14 cellular contexts compared by ENCODE assay signal in the genomic region with DNA sequence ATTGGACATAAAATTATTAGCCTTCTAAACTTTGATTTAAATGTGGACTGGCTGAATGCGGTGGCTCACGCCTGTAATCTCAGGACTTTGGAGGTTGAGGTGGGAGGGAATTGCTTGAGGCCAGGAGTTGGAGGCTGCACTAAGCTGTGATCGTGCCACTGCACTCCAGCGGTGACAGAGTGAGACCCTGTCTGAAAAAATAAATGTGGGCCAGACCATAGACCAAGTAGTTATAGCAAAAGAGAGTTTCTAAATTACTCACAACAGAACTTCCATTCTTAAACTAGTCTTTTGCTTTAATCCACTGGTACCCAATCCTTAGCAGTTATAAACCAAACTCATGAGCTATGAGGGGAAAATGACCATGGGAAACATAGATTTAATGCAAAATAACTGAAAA. TPM values are rescaled to one million over a fixed set of nuclear protein-coding genes. Genes with fewer than 3 reads are reported as not detected.
DNase-seq lines count a peak whose midpoint lies in the region; ATAC-seq and TF ChIP-seq lines count a peak whose summit lies in the region.
"Had no signal": no experiment of that assay in that cellular context is flagged by ENCODE, and none has a peak within 500 bp of the region (broad histone marks: within the 10 kb centered on the region; RNA-seq: fewer than 3 reads in every experiment).

No MANE protein-coding gene starts in this region.

- no peaks in the 10 kb centered on the region for H3K9me3 Mint-ChIP-seq in activated CD4-positive, alpha-beta memory T cell treated with anti-CD3 and anti-CD28 coated beads, Interleukin-2, amount 10 ng/mL, durations not matched to agents 7 days and 5 days
- no peaks in the 10 kb centered on the region for H3K9me3 Mint-ChIP-seq in mesothelial cell of epicardium
- H3K9me3 Mint-ChIP-seq: brain had no signal

- TF ChIP-seq CTCF in foreskin fibroblast (IDR thresholded peaks at IDR 0.05; ENCODE audit: low read depth, low read length) (no peak), mesothelial cell of epicardium (IDR thresholded peaks at IDR 0.05; ENCODE audit: unreplicated experiment) (no peak)

- POLR2A ChIA-PET in activated CD4-positive, alpha-beta memory T cell treated with anti-CD3 and anti-CD28 coated beads, Interleukin-2, amount 10 ng/mL, durations not matched to agents 7 days and 5 days (lab: Charles Lee), result interaction anchor here (0.7 to 1.5 kb wide), 4 partner anchors 54 to 147 kb away, joined by 3 to 5 read pairs (median 4); no protein-coding TSS in a partner anchor

- peaks cover 52% of the 10 kb centered on the region for H3K4me1 Mint-ChIP-seq in activated CD4-positive, alpha-beta memory T cell treated with anti-CD3 and anti-CD28 coated beads, Interleukin-2, amount 10 ng/mL, durations not matched to agents 7 days and 5 days
- H3K4me1 Mint-ChIP-seq in mesothelial cell of epicardium, result peaks cover 11% of the 10 kb centered on the region

- H3K4me3 Mint-ChIP-seq in activated CD4-positive, alpha-beta memory T cell treated with anti-CD3 and anti-CD28 coated beads, Interleukin-2, amount 10 ng/mL, durations not matched to agents 7 days and 5 days, result no peak overlapping the region
- no peak overlapping the region for H3K4me3 Mint-ChIP-seq in mesothelial cell of epicardium
- H3K4me3 Mint-ChIP-seq: brain had no signal

- H3K27me3 Mint-ChIP-seq in activated CD4-positive, alpha-beta memory T cell treated with anti-CD3 and anti-CD28 coated beads, Interleukin-2, amount 10 ng/mL, durations not matched to agents 7 days and 5 days, result no peaks in the 10 kb centered on the region
- no peaks in the 10 kb centered on the region for H3K27me3 Mint-ChIP-seq in mesothelial cell of epicardium (ENCODE audit: low read depth)
- H3K27me3 Mint-ChIP-seq: brain had no signal

- intact Hi-C loops in Right ventricle myocardium superior (cut with DNase I), result no loop called here

- H3K36me3 Mint-ChIP-seq in activated CD4-positive, alpha-beta memory T cell treated with anti-CD3 and anti-CD28 coated beads, Interleukin-2, amount 10 ng/mL, durations not matched to agents 7 days and 5 days (ENCODE audit: low read depth), result peaks cover 36% of the 10 kb centered on the region
- no peaks in the 10 kb centered on the region for H3K36me3 Mint-ChIP-seq in mesothelial cell of epicardium

- peak overlapping the region; percentile 57 for H3K27ac Mint-ChIP-seq in activated CD4-positive, alpha-beta memory T cell treated with anti-CD3 and anti-CD28 coated beads, Interleukin-2, amount 10 ng/mL, durations not matched to agents 7 days and 5 days
- H3K27ac Mint-ChIP-seq in mesothelial cell of epicardium, result no peak overlapping the region
- H3K27ac Mint-ChIP-seq: brain had no signal

- ATAC-seq in HG02623 (IDR thresholded peaks at IDR 0.05; ENCODE audit: unreplicated experiment) (peak; percentile 63), Right ventricle myocardium superior (ENCODE audit: poor library complexity) (no peak)

- no peak overlapping the region for H3K4me3 ChIP-seq in foreskin fibroblast (ENCODE audit: low read depth in 1 of 2, low read length in 2 of 2)
- H3K4me3 ChIP-seq: left lung had no signal

- CTCF ChIA-PET in activated CD4-positive, alpha-beta memory T cell treated with anti-CD3 and anti-CD28 coated beads, Interleukin-2, amount 10 ng/mL, durations not matched to agents 7 days and 5 days (lab: Charles Lee), result interaction anchor here (0.6 to 0.9 kb wide), 2 partner anchors 147 to 191 kb away, joined by 3 to 6 read pairs; no protein-coding TSS in a partner anchor

- peak; percentile 29 for DNase-seq in stimulated activated CD4-positive, alpha-beta T cell treated with anti-CD3 and anti-CD28 coated beads, Interleukin-15, amount 100 ng/mL, for 24 hours
- DNase-seq in stimulated activated CD4-positive, alpha-beta T cell treated with anti-CD3 and anti-CD28 coated beads, Interleukin-4, amount 100 ng/mL, for 1 hour, result no peak
- DNase-seq in activated CD4-positive, alpha-beta memory T cell treated with anti-CD3 and anti-CD28 coated beads, Interleukin-2, amount 10 ng/mL, durations not matched to agents 7 days and 5 days, result no peak
- DNase-seq in Right ventricle myocardium superior (no peak), foreskin fibroblast (no peak), NCI-H1105 (lab: John Stamatoyannopoulos, UW) (no peak), mesothelial cell of epicardium (ENCODE audit: low spot score in 2 of 2, unreplicated experiment in 2 of 2) (no peak)
- DNase-seq: activated CD8-positive, alpha-beta memory T cell treated with anti-CD3 and anti-CD28 coated beads, Interleukin-2, amount 50 U/mL, for 48 hours; glutamatergic neuron; left lung; NCI-H510A; small intestine had no signal

RNA-seq across cellular contexts. Expression of a gene that starts 35.2 kb away (rescaled TPM):
- total RNA-seq in activated CD4-positive, alpha-beta memory T cell treated with anti-CD3 and anti-CD28 coated beads, Interleukin-2, amount 10 ng/mL, durations not matched to agents 7 days and 5 days, result 100 to 1,000 TPM; 219 to 221 TPM
- total RNA-seq in Right ventricle myocardium superior (97.2 TPM), mesothelial cell of epicardium (28.3 to 29.2 TPM (median 28.5 TPM) in 3 replicates)
